ENCODE assay signal across 19 cellular contexts in the genomic region with DNA sequence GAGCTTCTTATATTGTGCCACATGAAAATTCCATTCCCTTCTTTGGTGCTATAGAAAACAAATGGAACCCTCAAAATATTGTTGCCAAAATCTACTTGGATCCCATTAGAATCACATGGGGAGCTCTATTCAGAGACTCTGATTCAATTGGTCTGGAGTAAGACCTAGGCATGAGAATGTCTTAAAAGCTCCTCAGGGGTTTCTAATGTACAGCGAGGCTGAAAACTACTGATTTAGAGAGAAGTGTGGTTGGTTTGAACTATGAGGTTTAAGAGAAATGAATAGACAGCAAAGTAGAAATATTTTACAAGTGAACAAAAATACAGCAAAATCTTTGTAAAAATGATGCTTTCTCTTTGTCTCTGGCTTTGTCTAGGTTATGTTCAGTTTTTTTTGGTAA.
DNase-seq lines count a peak whose midpoint lies in the region; ATAC-seq and TF ChIP-seq lines count a peak whose summit lies in the region.
"Had no signal": no experiment of that assay in that cellular context is flagged by ENCODE, and none has a peak within 500 bp of the region (broad histone marks: within the 10 kb centered on the region; RNA-seq: fewer than 3 reads in every experiment).

No MANE protein-coding gene starts in this region.

- H3K27me3 ChIP-seq in foreskin keratinocyte: no peaks in the 10 kb centered on the region
- H3K27me3 ChIP-seq: hepatocyte had no signal

- H3K4me1 Mint-ChIP-seq in activated CD8-positive, alpha-beta T cell treated with anti-CD3 and anti-CD28 coated beads for 36 hours (ENCODE audit: low read depth): no peaks in the 10 kb centered on the region

- ATAC-seq in GM18907 (IDR thresholded peaks at IDR 0.05; ENCODE audit: unreplicated experiment) (peak; percentile 90), GM21529 (IDR thresholded peaks at IDR 0.05; ENCODE audit: unreplicated experiment) (peak; percentile 57), HG03060 (IDR thresholded peaks at IDR 0.05; ENCODE audit: low read depth, unreplicated experiment) (peak; percentile 40), HG03521 (IDR thresholded peaks at IDR 0.05; ENCODE audit: unreplicated experiment) (peak; percentile 60), foreskin keratinocyte (no peak)
- no peak for ATAC-seq in activated CD8-positive, alpha-beta T cell treated with anti-CD3 and anti-CD28 coated beads for 36 hours
- ATAC-seq: activated T-cell treated with anti-CD3 and anti-CD28 coated beads, Interleukin-2, amount 50 U/mL, for 4 hours; right cardiac atrium; SK-N-SH treated with all-trans-retinoic acid at 6 μM for 48 hours had no signal

- H3K4me3 Mint-ChIP-seq in activated CD8-positive, alpha-beta T cell treated with anti-CD3 and anti-CD28 coated beads for 36 hours: no peak overlapping the region
- H3K4me3 Mint-ChIP-seq: activated T-cell treated with anti-CD3 and anti-CD28 coated beads, Interleukin-2, amount 50 U/mL, for 4 hours had no signal

- POLR2A ChIA-PET in activated CD8-positive, alpha-beta T cell treated with anti-CD3 and anti-CD28 coated beads for 36 hours (lab: Charles Lee): no interaction called here

- no peak overlapping the region for H3K27ac ChIP-seq in foreskin keratinocyte
- H3K27ac ChIP-seq: GM23248, hepatocyte, PC-9 had no signal

- DNase-seq in activated CD8-positive, alpha-beta T cell treated with anti-CD3 and anti-CD28 coated beads for 36 hours: no peak
- no peak for DNase-seq in foreskin keratinocyte
- no peak for DNase-seq in SK-N-DZ (ENCODE audit: low spot score)
- no peak for DNase-seq in SIG-M5 (lab: John Stamatoyannopoulos, UW)
- DNase-seq: activated CD4-positive, alpha-beta T cell treated with anti-CD3 and anti-CD28 coated beads, Interleukin-2, amount 50 U/mL, for 4 hours; activated T-cell treated with anti-CD3 and anti-CD28 coated beads, Interleukin-2, amount 50 U/mL, for 4 hours; effector memory CD4-positive, alpha-beta T cell; GM23248; mesendoderm; NCI-H2081; NCI-H526; PC-9; right cardiac atrium had no signal

- TF ChIP-seq CTCF in activated CD8-positive, alpha-beta T cell treated with anti-CD3 and anti-CD28 coated beads for 36 hours (IDR thresholded peaks at IDR 0.05): no peak
- TF ChIP-seq CTCF in foreskin keratinocyte (conservative IDR thresholded peaks at IDR 0.05): no peak

- intact Hi-C loops in activated CD8-positive, alpha-beta T cell treated with anti-CD3 and anti-CD28 coated beads for 36 hours (cut with micrococcal nuclease): no loop called here

- H3K36me3 Mint-ChIP-seq in activated CD8-positive, alpha-beta T cell treated with anti-CD3 and anti-CD28 coated beads for 36 hours (ENCODE audit: low read depth): no peaks in the 10 kb centered on the region

- H3K4me1 ChIP-seq in foreskin keratinocyte: no peaks in the 10 kb centered on the region

- CTCF ChIA-PET in activated CD8-positive, alpha-beta T cell treated with anti-CD3 and anti-CD28 coated beads for 36 hours (lab: Charles Lee): no interaction called here

- peaks cover 11% of the 10 kb centered on the region for H3K9me3 Mint-ChIP-seq in activated CD8-positive, alpha-beta T cell treated with anti-CD3 and anti-CD28 coated beads for 36 hours

- no peak overlapping the region for H3K27ac Mint-ChIP-seq in activated CD8-positive, alpha-beta T cell treated with anti-CD3 and anti-CD28 coated beads for 36 hours

- no peaks in the 10 kb centered on the region for H3K27me3 Mint-ChIP-seq in activated CD8-positive, alpha-beta T cell treated with anti-CD3 and anti-CD28 coated beads for 36 hours

Comparison
In these comparisons a context has a peak if more than half of its experiments do, and no peak if none do; other contexts are left out.
1. ATAC-seq: peak in GM18907 (single experiment), GM21529 (single experiment), HG03060 (single experiment) and HG03521 (single experiment); none in activated CD8-positive, alpha-beta T cell treated with anti-CD3 and anti-CD28 coated beads for 36 hours (single experiment) and foreskin keratinocyte (single experiment).